In the genomic region with DNA sequence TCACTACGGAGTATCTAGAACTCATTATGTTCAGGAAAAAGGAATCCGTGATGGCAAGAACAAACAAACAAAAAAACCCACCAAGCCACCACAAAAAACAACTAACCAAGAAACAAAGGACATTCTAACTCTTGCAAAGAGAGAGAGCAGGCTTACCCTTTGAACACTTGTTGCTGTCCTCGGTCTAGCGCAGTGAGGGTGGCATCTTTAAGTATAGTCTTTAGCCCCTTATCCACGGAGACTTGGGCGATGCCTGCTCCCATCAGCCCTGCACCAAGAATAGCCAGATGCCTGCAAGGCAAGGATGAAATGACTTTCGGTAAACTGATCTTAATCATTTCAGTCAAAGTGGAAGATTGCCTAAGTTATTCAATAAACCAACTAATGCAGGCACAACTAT, we compare ENCODE assay signal across 13 cellular contexts. TPM values are rescaled to one million over a fixed set of nuclear protein-coding genes. Genes with fewer than 3 reads are reported as not detected.
DNase-seq lines count a peak whose midpoint lies in the region; ATAC-seq and TF ChIP-seq lines count a peak whose summit lies in the region.
"Had no signal": no experiment of that assay in that cellular context is flagged by ENCODE, and none has a peak within 500 bp of the region (broad histone marks: within the 10 kb centered on the region; RNA-seq: fewer than 3 reads in every experiment).

No MANE protein-coding gene starts in this region.

- H2AK5ac ChIP-seq in H9 (ENCODE audit: insufficient read length, low read length), result no peak overlapping the region
- no peak overlapping the region for H2AK5ac ChIP-seq in mesendoderm (ENCODE audit: low read length)

- peaks cover 9% of the 10 kb centered on the region for H3K36me3 ChIP-seq in mesendoderm (ENCODE audit: control insufficient read depth, insufficient read depth, low read length)
- peaks cover 10 to 87% (median 42%) of the 10 kb centered on the region in 4 donors for H3K36me3 ChIP-seq in sigmoid colon

- H3K14ac ChIP-seq in H9 (ENCODE audit: insufficient read depth, low read length), result no peak overlapping the region

- H3K9ac ChIP-seq in H9 (ENCODE audit: extremely low read depth, insufficient read length, low read length) (no peak overlapping the region), mesendoderm (ENCODE audit: low read length) (no peak overlapping the region)
- H3K9ac ChIP-seq: BLaER1 treated with 17β-estradiol and CSF1 and Interleukin-3, amounts not matched to agents 10 nM and 100 nM had no signal

- H3K4me1 ChIP-seq in H9 (ENCODE audit: insufficient read depth, low read length) (no peaks in the 10 kb centered on the region), mesendoderm (ENCODE audit: control insufficient read depth, low read depth, low read length) (peaks cover 4% of the 10 kb centered on the region), sigmoid colon (peaks cover 0 to 8% (median 0%) of the 10 kb centered on the region in 4 donors)

- H3K18ac ChIP-seq in H9 (ENCODE audit: insufficient read length, low read depth, low read length), result no peak overlapping the region
- H3K18ac ChIP-seq in mesendoderm (ENCODE audit: low read length), result no peak overlapping the region

- H3K4ac ChIP-seq in H9 (ENCODE audit: low read depth, low read length) (no peak overlapping the region), mesendoderm (ENCODE audit: low read depth, low read length) (no peak overlapping the region)

- no peaks in the 10 kb centered on the region for H4K20me1 ChIP-seq in H9 (ENCODE audit: control insufficient read depth, insufficient read depth, insufficient read length)

- DNase-seq in H9, result no peak
- no peak for DNase-seq in mesendoderm
- peak; percentile 21 for DNase-seq in sigmoid colon
- no peak for DNase-seq in stimulated activated CD4-positive, alpha-beta T cell treated with anti-CD3 and anti-CD28 coated beads, Interleukin-15, amount 100 ng/mL, for 24 hours
- DNase-seq: ACHN; CD4-positive, CD25-positive, alpha-beta regulatory T cell; DMS53; GF-D8 had no signal

- no peaks in the 10 kb centered on the region for H3K23me2 ChIP-seq in H9 (ENCODE audit: insufficient read length, low read depth, low read length, poor library complexity, severe bottlenecking)

- no CpG with 5 or more reads among the region's 7 CpGs for WGBS in H9 (ENCODE audit: extremely low coverage, insufficient read length, low lambda C conversion rate)
- no CpG with 5 or more reads among the region's 7 CpGs for WGBS in mesendoderm (ENCODE audit: extremely low coverage, insufficient coverage, low lambda C conversion rate)
- 93 to 94% methylated on average over 7 of the region's 7 CpGs for WGBS in sigmoid colon, 2 donors

- H3K27me3 ChIP-seq in H9 (ENCODE audit: insufficient read depth, low read length) (no peaks in the 10 kb centered on the region), mesendoderm (ENCODE audit: insufficient read depth, low read length, poor library complexity) (no peaks in the 10 kb centered on the region), sigmoid colon (no peaks in the 10 kb centered on the region)
- H3K27me3 ChIP-seq: BLaER1 treated with 17β-estradiol and CSF1 and Interleukin-3, amounts not matched to agents 10 nM and 100 nM had no signal

- H2AFZ ChIP-seq in H9 (ENCODE audit: low read length), result no peak overlapping the region

- H2BK5ac ChIP-seq in H9 (ENCODE audit: insufficient read length, low read length), result no peak overlapping the region
- H2BK5ac ChIP-seq in mesendoderm (ENCODE audit: low read length), result no peak overlapping the region

- H4K8ac ChIP-seq in H9 (replicated peaks; ENCODE audit: insufficient read length, low read depth, low read length) (no peak overlapping the region), mesendoderm (ENCODE audit: low read depth, low read length) (no peak overlapping the region)

- H3K4me2 ChIP-seq in H9 (ENCODE audit: insufficient read depth, insufficient read length, low read length) (no peak overlapping the region), mesendoderm (ENCODE audit: low read length) (no peak overlapping the region)
- H3K4me2 ChIP-seq: BLaER1 treated with 17β-estradiol and CSF1 and Interleukin-3, amounts not matched to agents 10 nM and 100 nM had no signal

- no peak for TF ChIP-seq POLR2A in sigmoid colon (IDR thresholded peaks at IDR 0.05)

- no peak overlapping the region for H3K23ac ChIP-seq in H9 (ENCODE audit: insufficient read length, low read depth, low read length)
- H3K23ac ChIP-seq in mesendoderm (ENCODE audit: low read length), result no peak overlapping the region

- no peak overlapping the region for H3T11ph ChIP-seq in H9 (ENCODE audit: low read length)

- H4K5ac ChIP-seq in H9 (ENCODE audit: insufficient read length, low read depth, low read length), result no peak overlapping the region
- no peak overlapping the region for H4K5ac ChIP-seq in mesendoderm (ENCODE audit: low read length)

- H3K27ac Mint-ChIP-seq in H9, result peak overlapping the region in 2 of 3 experiments; percentile 50 to 51; a peak in 2 of 7 replicates
- peak overlapping the region; percentile 70 for H3K27ac Mint-ChIP-seq in activated T-helper 17 cell treated with anti-CD3 and anti-CD28 coated beads, Interleukin-2, amount 50 U/mL, for 72 hours

- H3K9me3 Mint-ChIP-seq in H9, result no peaks in the 10 kb centered on the region
- H3K9me3 Mint-ChIP-seq in activated T-helper 17 cell treated with anti-CD3 and anti-CD28 coated beads, Interleukin-2, amount 50 U/mL, for 72 hours, result no peaks in the 10 kb centered on the region
- H3K9me3 Mint-ChIP-seq: CD4-positive, CD25-positive, alpha-beta regulatory T cell had no signal

- H3K4me3 Mint-ChIP-seq in H9, result no peak overlapping the region
- H3K4me3 Mint-ChIP-seq in activated T-helper 17 cell treated with anti-CD3 and anti-CD28 coated beads, Interleukin-2, amount 50 U/mL, for 72 hours, result no peak overlapping the region
- H3K4me3 Mint-ChIP-seq: CD4-positive, CD25-positive, alpha-beta regulatory T cell had no signal

- TF ChIP-seq EP300 in sigmoid colon (IDR thresholded peaks at IDR 0.05), result no peak

- no peak overlapping the region for H2BK120ac ChIP-seq in H9 (ENCODE audit: low read depth, low read length, poor library complexity, severe bottlenecking)
- H2BK120ac ChIP-seq in mesendoderm (ENCODE audit: low read depth, low read length), result no peak overlapping the region

- H3K79me2 ChIP-seq in H9 (ENCODE audit: insufficient read depth, low read length) (no peaks in the 10 kb centered on the region), mesendoderm (ENCODE audit: control insufficient read depth, insufficient read depth, low read length) (no peaks in the 10 kb centered on the region)

- H3K27me3 Mint-ChIP-seq in H9 (ENCODE audit: low read depth), result no peaks in the 10 kb centered on the region
- no peaks in the 10 kb centered on the region for H3K27me3 Mint-ChIP-seq in activated T-helper 17 cell treated with anti-CD3 and anti-CD28 coated beads, Interleukin-2, amount 50 U/mL, for 72 hours
- H3K27me3 Mint-ChIP-seq: CD4-positive, CD25-positive, alpha-beta regulatory T cell had no signal

- no peaks in the 10 kb centered on the region for H3K9me3 ChIP-seq in H9 (ENCODE audit: control insufficient read depth, low read depth, low read length)
- H3K9me3 ChIP-seq in sigmoid colon, result no peaks in the 10 kb centered on the region

- H3K56ac ChIP-seq in H9 (ENCODE audit: insufficient read length, low read depth, low read length) (no peak overlapping the region), mesendoderm (ENCODE audit: low read length) (peak overlapping the region; percentile 8)

- TF ChIP-seq CTCF in H9 (conservative IDR thresholded peaks at IDR 0.05), result no peak
- TF ChIP-seq CTCF in sigmoid colon (IDR thresholded peaks at IDR 0.05), result no peak

- intact Hi-C loops in sigmoid colon (cut with DNase I), result no loop called here

- H2BK12ac ChIP-seq in H9 (ENCODE audit: insufficient read length, low read depth, low read length), result no peak overlapping the region

- H3K27ac ChIP-seq in H9 (ENCODE audit: insufficient read length, low read depth, low read length) (no peak overlapping the region), mesendoderm (ENCODE audit: low read depth, low read length) (peak overlapping the region; percentile 18), sigmoid colon (no peak overlapping the region)
- H3K27ac ChIP-seq: BLaER1 treated with 17β-estradiol and CSF1 and Interleukin-3, amounts not matched to agents 10 nM and 100 nM had no signal

- no peak overlapping the region for H4K91ac ChIP-seq in H9 (ENCODE audit: insufficient read length, low read depth, low read length)

- H3K79me1 ChIP-seq in H9 (ENCODE audit: insufficient read depth, low read depth, low read length, poor library complexity, severe bottlenecking) (no peaks in the 10 kb centered on the region), mesendoderm (ENCODE audit: low read length) (no peaks in the 10 kb centered on the region)

- H3K4me1 Mint-ChIP-seq in H9, result peaks cover 7 to 9% of the 10 kb centered on the region in 2 experiments
- H3K4me1 Mint-ChIP-seq in activated T-helper 17 cell treated with anti-CD3 and anti-CD28 coated beads, Interleukin-2, amount 50 U/mL, for 72 hours, result no peaks in the 10 kb centered on the region
- H3K4me1 Mint-ChIP-seq: CD4-positive, CD25-positive, alpha-beta regulatory T cell had no signal

- H3K4me3 ChIP-seq in mesendoderm (ENCODE audit: low read length) (no peak overlapping the region), sigmoid colon (no peak overlapping the region)
- H3K4me3 ChIP-seq: BLaER1 treated with 17β-estradiol and CSF1 and Interleukin-3, amounts not matched to agents 10 nM and 100 nM had no signal

- H2BK20ac ChIP-seq in H9 (ENCODE audit: low read depth, low read length, poor library complexity, severe bottlenecking), result no peak overlapping the region

- H3K36me3 Mint-ChIP-seq in H9 (ENCODE audit: insufficient read depth in 1 of 3, low read depth in 3 of 3), result peaks cover 7 to 62% (median 38%) of the 10 kb centered on the region in 3 experiments; a peak in 5 of 7 replicates
- H3K36me3 Mint-ChIP-seq in activated T-helper 17 cell treated with anti-CD3 and anti-CD28 coated beads, Interleukin-2, amount 50 U/mL, for 72 hours (ENCODE audit: low read depth), result peaks cover 97% of the 10 kb centered on the region

- ATAC-seq in activated T-helper 17 cell treated with anti-CD3 and anti-CD28 coated beads, Interleukin-2, amount 50 U/mL, for 72 hours (replicated peaks), result no peak
- no peak for ATAC-seq in HG03457 (IDR thresholded peaks at IDR 0.05; ENCODE audit: unreplicated experiment)
- no peak for ATAC-seq in HG03095 (IDR thresholded peaks at IDR 0.05; ENCODE audit: unreplicated experiment)
- ATAC-seq: HCT116 had no signal

- no peak overlapping the region for H2BK15ac ChIP-seq in H9 (ENCODE audit: low read depth, low read length)
- H2BK15ac ChIP-seq in mesendoderm (replicated peaks; ENCODE audit: low read depth), result no peak overlapping the region

RNA-seq across cellular contexts. Expression of gene GAREM2, which starts 31.0 kb away (rescaled TPM):
- total RNA-seq in H9 (2021) (14.2 and 14.4 TPM in 2 replicates), sigmoid colon (1 to 10 TPM; 1.1 to 4.4 (median 2.1) TPM)
- 1 to 10 TPM; 2.1 TPM for total RNA-seq in activated T-helper 17 cell treated with anti-CD3 and anti-CD28 coated beads, Interleukin-2, amount 50 U/mL, for 72 hours
- 6.9 TPM for polyA plus RNA-seq in mesendoderm (2013, experiment 1 of 2)
- 9.5 TPM for polyA plus RNA-seq in mesendoderm (2013, experiment 2 of 2)
- 10 to 100 TPM in 1 of 3 donors, 1 to 10 TPM in 2; 2.1 to 11.6 (median 2.4) TPM for polyA plus RNA-seq in sigmoid colon

RNA-seq across cellular contexts. Expression of gene HADHA, which starts 40.5 kb away (rescaled TPM):
- 111 and 112 TPM in 2 replicates for total RNA-seq in H9 (2021)
- 100 to 1,000 TPM in 1 of 2 donors, 10 to 100 TPM in 1; 95.0 to 141 TPM for total RNA-seq in activated T-helper 17 cell treated with anti-CD3 and anti-CD28 coated beads, Interleukin-2, amount 50 U/mL, for 72 hours
- polyA plus RNA-seq in mesendoderm (2013, experiment 1 of 2), result 65.2 TPM
- 65.8 TPM for polyA plus RNA-seq in mesendoderm (2013, experiment 2 of 2)
- 100 to 1,000 TPM; 110 to 137 (median 118) TPM for total RNA-seq in sigmoid colon
- 100 to 1,000 TPM in 2 of 3 donors, 10 to 100 TPM in 1; 96.7 to 148 (median 126) TPM for polyA plus RNA-seq in sigmoid colon

RNA-seq across cellular contexts. Expression of gene HADHB, which starts 40.8 kb away (rescaled TPM):
- total RNA-seq in H9 (2021) (41.3 and 44.2 TPM in 2 replicates), sigmoid colon (100 to 1,000 TPM in 3 of 4 donors, 10 to 100 TPM in 1; 82.8 to 147 (median 119) TPM)
- total RNA-seq in activated T-helper 17 cell treated with anti-CD3 and anti-CD28 coated beads, Interleukin-2, amount 50 U/mL, for 72 hours, result 10 to 100 TPM; 86.2 to 87.0 TPM
- 28.9 TPM for polyA plus RNA-seq in mesendoderm (2013, experiment 1 of 2)
- polyA plus RNA-seq in mesendoderm (2013, experiment 2 of 2), result 28.2 TPM
- polyA plus RNA-seq in sigmoid colon, result 100 to 1,000 TPM in 2 of 3 donors, 10 to 100 TPM in 1; 93.3 to 212 (median 120) TPM
